2 cellular contexts compared by ENCODE assay signal in genomic region chr16:66357523-66357928, GRCh38.
TF ChIP-seq lines count a peak whose summit lies in the region.

No MANE protein-coding gene starts in this region.

TF ChIP-seq in Ishikawa, 13 proteins besides CTCF, POLR2A, EP300 and RAD21:
- TF ChIP-seq USF1 (IDR thresholded peaks at IDR 0.05): no peak
- no peak for TF ChIP-seq TEAD4 (IDR thresholded peaks at IDR 0.05)

TF ChIP-seq in H1, 55 proteins besides CTCF, POLR2A, EP300 and RAD21 (continued from another document):
- TF ChIP-seq RXRA (IDR thresholded peaks at IDR 0.05; ENCODE audit: insufficient read depth, low read depth, low read length) (no peak), CBX5 (IDR thresholded peaks at IDR 0.05; ENCODE audit: low read depth, low read length) (no peak), CHD1 (IDR thresholded peaks at IDR 0.05; ENCODE audit: low read depth, low read length) (no peak), SUZ12 (IDR thresholded peaks at IDR 0.05; ENCODE audit: low read length) (no peak)
